Comparison of ENCODE assay signal across 8 cellular contexts in the genomic region with DNA sequence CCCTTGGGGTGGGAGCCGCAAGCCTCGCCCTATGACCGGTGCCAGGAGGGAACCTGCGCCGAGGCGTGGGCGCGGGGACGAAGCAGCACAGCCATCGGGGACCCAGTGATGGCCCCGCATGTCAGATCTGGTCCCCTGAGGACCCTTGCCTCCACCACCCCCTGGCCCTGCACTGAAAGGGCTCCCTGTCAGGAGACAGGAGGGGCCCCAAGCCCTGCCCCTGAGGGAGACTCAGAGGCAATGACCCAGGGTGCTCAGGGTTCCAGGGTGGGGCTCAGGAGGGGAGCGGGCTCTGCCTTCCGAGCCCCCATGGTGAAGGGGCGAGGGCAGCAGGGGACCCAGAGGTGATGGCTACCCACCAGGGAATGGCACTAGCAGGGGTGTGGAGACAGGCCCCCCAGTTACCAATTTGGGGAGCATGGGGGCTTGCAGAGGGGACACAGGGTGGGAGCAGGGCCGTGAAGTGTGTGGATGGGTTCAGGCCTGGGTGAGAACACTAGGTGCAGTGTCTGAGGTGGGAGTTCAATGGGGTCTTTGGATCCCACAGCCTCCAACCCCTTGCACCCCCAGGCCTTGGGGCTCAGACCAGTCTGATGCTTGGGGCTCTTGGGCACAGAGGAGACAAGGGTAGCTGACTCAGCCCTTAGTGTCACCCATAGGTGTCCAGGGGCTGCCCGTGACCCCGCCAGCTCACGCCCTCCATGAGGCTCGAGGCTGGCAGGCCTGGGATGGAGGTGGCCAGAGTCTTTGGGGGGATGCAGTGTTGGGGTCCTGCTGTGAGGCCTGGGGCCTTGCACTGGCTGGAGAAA. TPM values are rescaled to one million over a fixed set of nuclear protein-coding genes. Genes with fewer than 3 reads are reported as not detected.
DNase-seq lines count a peak whose midpoint lies in the region; ATAC-seq and TF ChIP-seq lines count a peak whose summit lies in the region.

No MANE protein-coding gene starts in this region.

- H3K36me3 ChIP-seq in adipocyte (ENCODE audit: control insufficient read depth, insufficient read depth, low read length, severe bottlenecking) (peaks cover 5% of the 10 kb centered on the region), thoracic aorta (peaks cover under 1% of the 10 kb centered on the region)

- no peak overlapping the region for H3K27ac ChIP-seq in thoracic aorta

- no peaks in the 10 kb centered on the region for H3K36me3 Mint-ChIP-seq in activated CD4-positive, alpha-beta T cell treated with anti-CD3 and anti-CD28 coated beads, Interleukin-2, amount 10 ng/mL, durations not matched to agents 7 days and 5 days (ENCODE audit: low read depth)

- H3K9me3 Mint-ChIP-seq in activated CD4-positive, alpha-beta T cell treated with anti-CD3 and anti-CD28 coated beads, Interleukin-2, amount 10 ng/mL, durations not matched to agents 7 days and 5 days = no peaks in the 10 kb centered on the region

- H3K27me3 ChIP-seq in adipocyte (replicated peaks; ENCODE audit: control insufficient read depth, insufficient read depth, low read length) (no peaks in the 10 kb centered on the region), thoracic aorta (replicated peaks; ENCODE audit: insufficient read depth) (no peaks in the 10 kb centered on the region)

- H3K4me1 ChIP-seq in adipocyte (ENCODE audit: control insufficient read depth, insufficient read depth, low read length) (peaks cover 18% of the 10 kb centered on the region), thoracic aorta (ENCODE audit: control insufficient read depth in 1 of 2, low read depth in 2 of 2) (peaks cover 16 to 35% of the 10 kb centered on the region in 2 donors)

- CTCF ChIA-PET in activated CD4-positive, alpha-beta T cell treated with anti-CD3 and anti-CD28 coated beads, Interleukin-2, amount 10 ng/mL, durations not matched to agents 7 days and 5 days (lab: Charles Lee) = interaction anchor here (1.1 to 1.3 kb wide), 3 partner anchors 11 to 19 kb away, joined by 4 to 5 read pairs (median 4); no protein-coding TSS in a partner anchor

- H3K4me3 ChIP-seq in adipocyte (ENCODE audit: low read length) (peak overlapping the region; percentile 54), thoracic aorta (peak overlapping the region; percentile 90)

- no peak for DNase-seq in activated CD4-positive, alpha-beta T cell treated with anti-CD3 and anti-CD28 coated beads, Interleukin-2, amount 10 ng/mL, durations not matched to agents 7 days and 5 days
- DNase-seq in activated CD4-positive, alpha-beta T cell treated with anti-CD3 and anti-CD28 coated beads, Interleukin-2, amount 50 U/mL, for 4 hours = no peak
- DNase-seq in adipocyte (ENCODE audit: low read depth) (no peak), left lobe of liver (ENCODE audit: low spot score) (peak; percentile 42), thoracic aorta (ENCODE audit: low spot score) (no peak), NCI-H2196 treated with DMSO at 0.1 percent for 48 hours (lab: John Stamatoyannopoulos, UW; ENCODE audit: unreplicated experiment) (no peak), A172 (ENCODE audit: low spot score) (no peak)

- ATAC-seq in left lobe of liver = no peak
- ATAC-seq in thoracic aorta (ENCODE audit: insufficient number of reproducible peaks, low FRiP score, low read depth) = no peak
- no peak for ATAC-seq in HG02870 (IDR thresholded peaks at IDR 0.05; ENCODE audit: unreplicated experiment)

- POLR2A ChIA-PET in activated CD4-positive, alpha-beta T cell treated with anti-CD3 and anti-CD28 coated beads, Interleukin-2, amount 10 ng/mL, durations not matched to agents 7 days and 5 days (lab: Charles Lee) = no interaction called here

- TF ChIP-seq CTCF in thoracic aorta (IDR thresholded peaks at IDR 0.05) = no peak

- no peak overlapping the region for H3K9ac ChIP-seq in adipocyte (ENCODE audit: low read length)

- H3K9me3 ChIP-seq in adipocyte (ENCODE audit: control insufficient read depth, low read length) = no peaks in the 10 kb centered on the region
- no peaks in the 10 kb centered on the region for H3K9me3 ChIP-seq in thoracic aorta

- peak overlapping the region; percentile 49 for H3K4me3 Mint-ChIP-seq in activated CD4-positive, alpha-beta T cell treated with anti-CD3 and anti-CD28 coated beads, Interleukin-2, amount 10 ng/mL, durations not matched to agents 7 days and 5 days

- H3K4me1 Mint-ChIP-seq in activated CD4-positive, alpha-beta T cell treated with anti-CD3 and anti-CD28 coated beads, Interleukin-2, amount 10 ng/mL, durations not matched to agents 7 days and 5 days = peaks cover 21% of the 10 kb centered on the region

- peak overlapping the region; percentile 54 for H3K27ac Mint-ChIP-seq in activated CD4-positive, alpha-beta T cell treated with anti-CD3 and anti-CD28 coated beads, Interleukin-2, amount 10 ng/mL, durations not matched to agents 7 days and 5 days

- H3K27me3 Mint-ChIP-seq in activated CD4-positive, alpha-beta T cell treated with anti-CD3 and anti-CD28 coated beads, Interleukin-2, amount 10 ng/mL, durations not matched to agents 7 days and 5 days = no peaks in the 10 kb centered on the region

RNA-seq across cellular contexts. Expression of gene LRRC56, which starts 0.5 kb away (rescaled TPM):
- total RNA-seq in activated CD4-positive, alpha-beta T cell treated with anti-CD3 and anti-CD28 coated beads, Interleukin-2, amount 10 ng/mL, durations not matched to agents 7 days and 5 days = 1 to 10 TPM; 2.0 to 2.1 TPM
- 0.93 TPM for total RNA-seq in left lobe of liver
- total RNA-seq in thoracic aorta = under 1 TPM in 1 of 2 donors, not detected in 1; 0.41 TPM
- total RNA-seq in A172 (2014; rRNA removed; shearing (Covaris generic)) = not detected in 2 replicates

RNA-seq across cellular contexts. Expression of gene HRAS, which starts 2.5 kb away (rescaled TPM):
- 10 to 100 TPM; 51.7 to 63.5 TPM for total RNA-seq in activated CD4-positive, alpha-beta T cell treated with anti-CD3 and anti-CD28 coated beads, Interleukin-2, amount 10 ng/mL, durations not matched to agents 7 days and 5 days
- total RNA-seq in left lobe of liver = 12.9 TPM
- 10 to 100 TPM; 17.7 to 32.4 TPM for total RNA-seq in thoracic aorta
- 74.6 and 99.9 TPM in 2 replicates for total RNA-seq in A172 (2014; rRNA removed; shearing (Covaris generic))

RNA-seq across cellular contexts. Expression of gene LMNTD2, which starts 22.7 kb away (rescaled TPM):
- total RNA-seq in activated CD4-positive, alpha-beta T cell treated with anti-CD3 and anti-CD28 coated beads, Interleukin-2, amount 10 ng/mL, durations not matched to agents 7 days and 5 days = 1 to 10 TPM; 3.4 to 4.8 TPM
- 13.4 TPM for total RNA-seq in left lobe of liver
- total RNA-seq in thoracic aorta = 1 to 10 TPM; 1.1 to 2.7 TPM
- 2.4 and 4.4 TPM in 2 replicates for total RNA-seq in A172 (2014; rRNA removed; shearing (Covaris generic))

RNA-seq across cellular contexts. Expression of gene RASSF7, which starts 22.9 kb away (rescaled TPM):
- 10 to 100 TPM; 30.7 to 38.1 TPM for total RNA-seq in activated CD4-positive, alpha-beta T cell treated with anti-CD3 and anti-CD28 coated beads, Interleukin-2, amount 10 ng/mL, durations not matched to agents 7 days and 5 days
- total RNA-seq in left lobe of liver (36.6 TPM), thoracic aorta (10 to 100 TPM in 1 of 2 donors, 1 to 10 TPM in 1; 7.3 to 20.6 TPM)
- total RNA-seq in A172 (2014; rRNA removed; shearing (Covaris generic)) = 24.9 and 43.9 TPM in 2 replicates

RNA-seq across cellular contexts. Expression of gene RNH1, which starts 30.8 kb away (rescaled TPM):
- total RNA-seq in activated CD4-positive, alpha-beta T cell treated with anti-CD3 and anti-CD28 coated beads, Interleukin-2, amount 10 ng/mL, durations not matched to agents 7 days and 5 days = 10 to 100 TPM; 90.6 to 99.5 TPM
- 85.4 TPM for total RNA-seq in left lobe of liver
- 100 to 1,000 TPM; 224 to 355 TPM for total RNA-seq in thoracic aorta
- 299 and 316 TPM in 2 replicates for total RNA-seq in A172 (2014; rRNA removed; shearing (Covaris generic))
